1 cellular context compared by ENCODE assay signal in the genomic region with DNA sequence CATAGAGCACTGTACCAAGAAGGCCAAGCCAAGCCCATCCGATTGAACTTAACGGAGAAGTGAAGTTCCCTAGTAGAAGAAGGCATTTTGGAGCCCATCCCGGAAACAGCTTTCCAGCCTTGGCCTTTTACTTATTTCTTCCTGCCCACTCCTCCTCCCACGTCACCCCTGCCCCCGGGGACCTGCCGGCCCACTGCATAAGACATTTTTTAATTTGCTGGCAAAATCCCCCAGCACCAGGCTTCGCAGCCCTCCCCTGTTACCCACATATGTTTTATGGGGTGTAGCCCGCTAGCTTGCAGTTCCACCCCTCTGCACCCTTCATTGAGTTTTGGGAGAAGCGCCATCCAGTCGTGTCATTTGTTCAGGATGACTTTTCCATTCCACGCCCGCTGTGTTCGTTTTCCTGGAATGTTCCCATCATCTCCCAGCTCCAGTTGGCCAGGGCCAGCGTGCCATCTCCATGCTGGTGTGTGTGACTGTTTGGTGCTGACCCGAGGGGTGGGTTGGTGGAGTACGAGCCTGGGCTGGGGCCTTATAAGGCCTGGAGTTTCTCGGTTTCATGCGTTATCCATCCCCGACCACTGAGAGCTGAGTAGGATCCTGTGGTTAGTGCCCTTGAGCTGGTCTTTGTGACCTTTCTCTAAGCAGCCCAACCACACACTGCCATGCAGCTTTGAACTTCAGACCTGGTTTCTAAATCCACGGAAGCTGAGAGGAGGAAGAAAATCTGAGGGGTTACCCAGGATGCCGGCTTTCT.
TF ChIP-seq lines count a peak whose summit lies in the region.

No MANE protein-coding gene starts in this region.

TF ChIP-seq in GM23338, 12 proteins besides CTCF, POLR2A, EP300 and RAD21:
- TF ChIP-seq EZH2phosphoT487 (IDR thresholded peaks at IDR 0.05; ENCODE audit: unreplicated experiment), result no peak
